ENCODE assay signal across 8 cellular contexts in the genomic region with DNA sequence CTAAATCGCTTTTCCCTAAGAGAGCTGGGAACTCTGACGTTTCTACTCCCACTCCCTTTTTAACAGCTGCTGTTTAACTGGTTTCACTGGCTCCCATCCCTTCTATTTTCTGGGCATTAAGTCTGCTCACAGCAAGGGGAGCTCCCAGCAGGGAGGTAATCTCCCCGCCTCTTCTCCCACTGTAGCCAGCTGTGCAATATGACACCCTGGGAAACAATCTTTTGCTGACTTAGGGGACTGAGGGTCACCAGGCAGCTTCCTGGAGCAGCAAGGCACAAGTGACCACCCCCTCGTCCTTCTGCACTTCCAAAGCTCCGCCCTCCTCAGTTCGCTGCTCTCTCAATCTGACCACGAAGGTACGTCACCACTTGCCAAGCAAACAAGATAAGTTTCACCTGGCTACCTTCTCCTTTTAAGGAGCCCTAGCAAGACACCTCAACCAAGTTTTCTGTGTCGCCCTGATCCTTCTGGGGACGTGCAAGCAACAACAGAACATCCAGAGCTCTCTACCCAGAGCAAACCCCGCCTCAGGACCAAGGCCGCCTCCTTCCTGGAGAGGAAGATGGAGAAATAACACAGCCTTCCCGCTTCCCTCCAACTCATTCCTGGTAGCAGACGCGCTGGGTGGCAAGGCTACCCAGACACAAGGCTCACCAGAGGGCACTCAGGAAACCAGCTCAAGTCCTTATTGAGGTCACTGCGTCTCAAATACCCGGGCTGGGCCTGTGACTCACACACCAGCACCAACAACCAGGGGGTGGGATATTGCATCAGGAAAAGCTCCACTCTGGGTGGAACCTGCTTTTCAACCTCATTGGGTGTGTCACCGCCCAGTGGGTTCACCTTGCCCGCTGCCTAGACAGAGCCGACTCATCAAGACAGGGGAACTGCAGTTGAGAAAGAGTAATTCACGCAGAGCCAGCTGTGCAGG.
DNase-seq lines count a peak whose midpoint lies in the region; ATAC-seq, FAIRE-seq and TF ChIP-seq lines count a peak whose summit lies in the region.

No MANE protein-coding gene starts in this region.

- intact Hi-C loops in cardiac septum (cut with DNase I) (loop anchor here (5.0 kb wide), 1 partner anchor 83 kb away; no protein-coding TSS in a partner anchor), prostate gland (cut with DNase I) (loop anchor here (5.0 kb wide), 1 partner anchor 93 kb away; a partner anchor contains a TSS), vagina (cut with DNase I) (loop anchor here (10.0 kb wide), 1 partner anchor 90 kb away; a partner anchor contains a TSS)

- H3K9ac ChIP-seq in HUES48 (ENCODE audit: low read depth, low read length): peak overlapping the region; percentile 35; the same call in 1 of the 2 replicates

- TF ChIP-seq POLR2A in GM12891 (IDR thresholded peaks at IDR 0.05; ENCODE audit: low read depth, low read length): peak; percentile 19; the same call in 1 of the 2 replicates
- TF ChIP-seq POLR2A in prostate gland (IDR thresholded peaks at IDR 0.05): no peak
- no peak for TF ChIP-seq POLR2A in vagina (IDR thresholded peaks at IDR 0.05)

- H3K4me1 ChIP-seq in HUES48 (ENCODE audit: control insufficient read depth, insufficient read depth, low read length) (peaks cover 58% of the 10 kb centered on the region), prostate gland (replicated peaks) (peaks cover 5% of the 10 kb centered on the region), vagina (peaks cover 99% of the 10 kb centered on the region)

- H3K9me3 ChIP-seq in HUES48 (ENCODE audit: control insufficient read depth, insufficient read depth, low read length) (no peaks in the 10 kb centered on the region), prostate gland (no peaks in the 10 kb centered on the region), vagina (no peaks in the 10 kb centered on the region)

- peak; percentile 82 for FAIRE-seq in GM12891 (lab: Jason Lieb, UNC)

- H3K27ac Mint-ChIP-seq in activated naive CD4-positive, alpha-beta T cell treated with anti-CD3 and anti-CD28 coated beads, Interleukin-2, amount 50 U/mL, for 72 hours: peak overlapping the region; percentile 80 to 92

- DNase-seq in GM12891 (ENCODE audit: insufficient read length, low spot score): no peak
- DNase-seq in SIG-M5 (lab: John Stamatoyannopoulos, UW): peak; percentile 80
- peak; percentile 45 to 82 for DNase-seq in activated naive CD4-positive, alpha-beta T cell treated with anti-CD3 and anti-CD28 coated beads, Interleukin-2, amount 50 U/mL, for 72 hours (ENCODE audit: low spot score in 2 of 2)
- peak; percentile 82 for DNase-seq in cardiac septum (ENCODE audit: low spot score)
- DNase-seq in prostate gland (ENCODE audit: low spot score): peak; percentile 89
- DNase-seq in vagina (ENCODE audit: extremely low spot score in 2 of 2): peak in 1 of 2 donors; percentile 96

- H3K4me3 ChIP-seq in HUES48 (ENCODE audit: low read depth, low read length): peak overlapping the region; percentile 28; the same call in 1 of the 2 replicates
- no peak overlapping the region for H3K4me3 ChIP-seq in prostate gland
- peak overlapping the region; percentile 10 to 16 for H3K4me3 ChIP-seq in vagina

- peak; percentile 66 to 72 for ATAC-seq in activated naive CD4-positive, alpha-beta T cell treated with anti-CD3 and anti-CD28 coated beads, Interleukin-2, amount 50 U/mL, for 72 hours
- no peak for ATAC-seq in HG03025 (IDR thresholded peaks at IDR 0.05; ENCODE audit: low FRiP score, unreplicated experiment)

- no peaks in the 10 kb centered on the region for H3K9me3 Mint-ChIP-seq in activated naive CD4-positive, alpha-beta T cell treated with anti-CD3 and anti-CD28 coated beads, Interleukin-2, amount 50 U/mL, for 72 hours

- 24% methylated on average over 21 of the region's 21 CpGs for WGBS in prostate gland

- H3K27ac ChIP-seq in HUES48 (ENCODE audit: low read depth, low read length) (peak overlapping the region; percentile 92), prostate gland (peak overlapping the region; percentile 78 to 82), vagina (peak overlapping the region; percentile 91)

- no peaks in the 10 kb centered on the region for H3K36me3 ChIP-seq in HUES48 (ENCODE audit: control insufficient read depth, insufficient read depth, low read length)
- no peaks in the 10 kb centered on the region for H3K36me3 ChIP-seq in prostate gland
- no peaks in the 10 kb centered on the region for H3K36me3 ChIP-seq in vagina

- H3K36me3 Mint-ChIP-seq in activated naive CD4-positive, alpha-beta T cell treated with anti-CD3 and anti-CD28 coated beads, Interleukin-2, amount 50 U/mL, for 72 hours: peaks cover 0 to 6% of the 10 kb centered on the region in 2 donors

- TF ChIP-seq CTCF in prostate gland (IDR thresholded peaks at IDR 0.05) (peak in 1 of 4 experiments; percentile 17), vagina (IDR thresholded peaks at IDR 0.05) (no peak)

- H3K27me3 ChIP-seq in HUES48 (ENCODE audit: control insufficient read depth, insufficient read depth, low read length): no peaks in the 10 kb centered on the region
- H3K27me3 ChIP-seq in prostate gland (replicated peaks; ENCODE audit: insufficient read depth): no peaks in the 10 kb centered on the region
- H3K27me3 ChIP-seq in vagina: no peaks in the 10 kb centered on the region

TF ChIP-seq in GM12891, 5 proteins besides CTCF, POLR2A, EP300 and RAD21:
- TF ChIP-seq TAF1 (IDR thresholded peaks at IDR 0.05; ENCODE audit: low read depth, low read length) (0 out of 2 replicates have a peak, but pooled peaks have one; percentile 23), POLR2AphosphoS5 (IDR thresholded peaks at IDR 0.05; ENCODE audit: low read depth, low read length) (no peak), PAX5 (IDR thresholded peaks at IDR 0.05; ENCODE audit: insufficient read depth, low read length, severe bottlenecking) (peak; percentile 45), POU2F2 (IDR thresholded peaks at IDR 0.05; ENCODE audit: low read depth, low read length) (no peak)

Comparison
In these comparisons a context has a peak if more than half of its experiments do, and no peak if none do; other contexts are left out.
1. H3K4me3 ChIP-seq: peak in HUES48 (single experiment) and vagina (2 of 2); none in prostate gland (0 of 2).
2. Peak in every context shown above with its lines, with median percentiles within 50 percentile points of each other: H3K27ac ChIP-seq.